ENCODE assay signal across 1 cellular context in the genomic region with DNA sequence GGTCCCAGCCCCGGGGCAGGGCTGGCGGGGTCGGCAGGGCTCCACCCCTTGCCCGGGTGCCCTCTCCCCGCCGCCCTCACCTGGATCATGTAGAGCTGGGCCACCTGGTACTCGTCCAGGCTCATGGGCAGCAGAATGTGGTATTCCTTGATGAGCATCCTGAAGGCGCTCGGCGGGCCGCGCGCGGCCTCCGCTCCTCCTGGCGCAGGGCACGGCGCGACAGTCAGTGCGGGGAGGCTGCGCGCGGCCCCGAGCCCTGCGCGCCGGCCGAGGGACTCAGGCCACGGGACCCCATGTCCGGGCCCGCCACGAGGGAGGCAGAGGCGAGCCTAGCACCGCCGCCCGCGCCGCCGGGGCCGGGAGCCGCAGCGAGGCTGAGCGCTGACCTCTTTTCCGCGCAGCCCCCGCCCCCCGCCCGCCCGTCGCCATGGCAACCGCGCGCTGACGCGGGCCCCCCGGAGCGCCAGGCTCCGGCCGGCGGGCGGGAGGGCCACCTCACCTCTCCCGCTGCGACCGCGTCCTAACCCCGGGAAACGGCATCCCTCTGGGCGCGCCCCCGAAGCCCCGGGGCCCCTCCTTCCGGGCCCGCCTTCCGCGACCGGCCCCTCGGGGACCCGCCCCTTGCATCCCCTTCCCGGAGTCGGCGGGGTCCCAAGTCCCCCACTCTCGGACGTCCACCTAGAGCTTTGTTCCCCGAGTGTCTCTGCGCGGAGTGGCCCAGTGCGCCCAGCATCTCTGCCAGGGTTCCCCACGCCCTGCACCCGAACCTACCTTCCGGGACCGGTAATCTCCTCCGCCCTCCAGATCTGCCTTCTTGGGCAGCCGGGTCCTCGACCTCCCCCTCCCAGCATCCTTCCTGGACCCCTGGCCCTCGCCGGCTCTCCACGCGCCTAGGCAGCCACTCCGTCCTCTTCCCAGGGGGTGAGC.
A peak's percentile ranks its signal among the peaks of the same experiment; 100 is the strongest.
TF ChIP-seq lines count a peak whose summit lies in the region.

No MANE protein-coding gene starts in this region.

TF ChIP-seq in endothelial cell of umbilical vein, 7 proteins besides CTCF, POLR2A, EP300 and RAD21:
- no peak for TF ChIP-seq FOS (IDR thresholded peaks at IDR 0.05; ENCODE audit: borderline replicate concordance, insufficient read depth, low read length)
- TF ChIP-seq, protein P1, sequence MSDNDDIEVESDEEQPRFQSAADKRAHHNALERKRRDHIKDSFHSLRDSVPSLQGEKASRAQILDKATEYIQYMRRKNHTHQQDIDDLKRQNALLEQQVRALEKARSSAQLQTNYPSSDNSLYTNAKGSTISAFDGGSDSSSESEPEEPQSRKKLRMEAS (IDR thresholded peaks at IDR 0.05; ENCODE audit: insufficient read depth, insufficient read length) = no peak
- TF ChIP-seq JUN (IDR thresholded peaks at IDR 0.05; ENCODE audit: borderline replicate concordance, insufficient read depth, insufficient read length, low read depth) = no peak
- TF ChIP-seq EZH2 (IDR thresholded peaks at IDR 0.05; ENCODE audit: borderline replicate concordance, low read depth, low read length, severe bottlenecking) = peak; percentile 7
- TF ChIP-seq GATA2 (IDR thresholded peaks at IDR 0.05; ENCODE audit: insufficient read depth, insufficient read length, low read depth, low read length) = no peak
- peak; percentile 16 for TF ChIP-seq POLR2AphosphoS5 (IDR thresholded peaks at IDR 0.05; ENCODE audit: insufficient read depth, low read depth, low read length)
- TF ChIP-seq MYC (IDR thresholded peaks at IDR 0.05; ENCODE audit: low read depth, low read length) = no peak
